Comparison of ENCODE assay signal across 9 cellular contexts in the genomic region with DNA sequence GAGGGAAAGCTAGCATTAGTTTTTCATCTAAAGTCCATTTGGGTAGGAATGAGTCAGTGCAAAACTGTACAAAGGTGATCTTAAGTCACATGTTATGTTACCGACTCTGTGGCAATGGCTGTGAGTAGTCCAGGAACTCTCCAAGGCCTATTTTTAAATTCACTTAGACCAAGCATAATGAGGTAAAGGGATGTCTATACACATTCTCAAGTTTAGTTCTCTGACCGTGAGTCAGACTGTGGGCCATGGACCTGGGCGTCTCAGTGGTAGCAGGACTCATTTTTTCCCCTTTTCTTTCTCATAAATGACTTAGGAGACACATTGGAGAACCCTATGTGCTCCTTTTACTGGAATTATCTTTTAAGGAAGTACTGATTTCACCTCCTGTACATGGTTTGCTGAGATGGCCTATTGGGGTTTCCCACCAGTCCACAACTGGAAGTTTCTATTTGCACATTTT.
DNase-seq lines count a peak whose midpoint lies in the region; ATAC-seq and TF ChIP-seq lines count a peak whose summit lies in the region.
"Had no signal": no experiment of that assay in that cellular context is flagged by ENCODE, and none has a peak within 500 bp of the region (broad histone marks: within the 10 kb centered on the region; RNA-seq: fewer than 3 reads in every experiment).

No MANE protein-coding gene starts in this region.

- in situ Hi-C loops in GM13976 (cut with MboI; ENCODE audit: low sequenced_read_pairs, unreplicated experiment) = no loop called here

- DNase-seq in AG08396 (ENCODE audit: low spot score) (peak; percentile 54), cardiac fibroblast (ENCODE audit: low read depth in 2 of 2) (peak; percentile 81 to 99), non-pigmented ciliary epithelial cell (ENCODE audit: low read depth) (peak; percentile 94), NCI-H2171 treated with DMSO at 0.1 percent for 48 hours (lab: John Stamatoyannopoulos, UW) (no peak), GM13976 (ENCODE audit: low spot score) (no peak), sciatic nerve (ENCODE audit: low spot score) (no peak)

- TF ChIP-seq CTCF in cardiac fibroblast (IDR thresholded peaks at IDR 0.05; ENCODE audit: low read depth, low read length) (no peak), GM13976 (IDR thresholded peaks at IDR 0.05; ENCODE audit: borderline replicate concordance, control extremely low read depth, extremely low read depth, insufficient read depth, missing control alignments) (no peak)

- H3K4me3 ChIP-seq in cardiac fibroblast (replicated peaks in 1 of 2; ENCODE audit: low read depth in 2 of 2, low read length in 2 of 2) = no peak overlapping the region

- ATAC-seq in HG02610 (IDR thresholded peaks at IDR 0.05; ENCODE audit: unreplicated experiment) (peak; percentile 68), GM21529 (IDR thresholded peaks at IDR 0.05; ENCODE audit: unreplicated experiment) (no peak), sciatic nerve (no peak)
- ATAC-seq: WTC11 had no signal

- intact Hi-C loops in sciatic nerve (cut with DNase I) = no loop called here

Comparison
In these comparisons a context has a peak if more than half of its experiments do, and no peak if none do; other contexts are left out.
1. DNase-seq: peak in AG08396 (single experiment), cardiac fibroblast (2 of 2) and non-pigmented ciliary epithelial cell (single experiment); none in NCI-H2171 treated with DMSO at 0.1 percent for 48 hours (single experiment), GM13976 (single experiment) and sciatic nerve (single experiment).